ENCODE assay signal across 11 cellular contexts in genomic region chr11:69587454-69588081, GRCh38. TPM values are rescaled to one million over a fixed set of nuclear protein-coding genes. Genes with fewer than 3 reads are reported as not detected.
A peak's percentile ranks its signal among the peaks of the same experiment; 100 is the strongest.
DNase-seq lines count a peak whose midpoint lies in the region; ATAC-seq, FAIRE-seq and TF ChIP-seq lines count a peak whose summit lies in the region.
"Had no signal": no experiment of that assay in that cellular context is flagged by ENCODE, and none has a peak within 500 bp of the region (broad histone marks: within the 10 kb centered on the region; RNA-seq: fewer than 3 reads in every experiment).

No MANE protein-coding gene starts in this region.

- 61 to 89% methylated on average over 3 to 4 of the region's 5 CpGs for WGBS in body of pancreas, 2 donors

- H3K4me3 ChIP-seq in HFF-Myc (replicated peaks; ENCODE audit: low read depth, low read length) (no peak overlapping the region), fibroblast of villous mesenchyme (ENCODE audit: low read depth, low read length) (no peak overlapping the region), body of pancreas (no peak overlapping the region)

- no peak overlapping the region for H3K27ac ChIP-seq in body of pancreas

- H3K27me3 ChIP-seq in body of pancreas: no peaks in the 10 kb centered on the region

- intact Hi-C loops in posterior cingulate gyrus (cut with DNase I): no loop called here
- intact Hi-C loops in body of pancreas (cut with DNase I): no loop called here

- ATAC-seq in body of pancreas: no peak
- ATAC-seq: natural killer cell, T-helper 17 cell had no signal

- DNase-seq in HFF-Myc (ENCODE audit: extremely low read depth, low read depth) (peak; percentile 59), SW480 (ENCODE audit: low spot score) (peak; percentile 65), fibroblast of villous mesenchyme (ENCODE audit: low read depth) (peak; percentile 29), urothelium cell line (ENCODE audit: low spot score) (peak; percentile 73), posterior cingulate gyrus (no peak), body of pancreas (no peak), amygdala (lab: John Stamatoyannopoulos, UW) (no peak)
- DNase-seq: natural killer cell; NCI-H1417; NK-92 treated with Interleukin-12 subunit alpha and Interleukin-12 subunit beta, amount 100 ng/mL, for 24 hours; T-helper 17 cell had no signal

- no peaks in the 10 kb centered on the region for H3K36me3 ChIP-seq in body of pancreas (replicated peaks in 1 of 2; ENCODE audit: insufficient read depth in 1 of 2, low read depth in 2 of 2)

- FAIRE-seq in urothelium cell line (lab: Jason Lieb, UNC): peak; percentile 89

- TF ChIP-seq POLR2A in body of pancreas (IDR thresholded peaks at IDR 0.05): no peak

- no peaks in the 10 kb centered on the region for H3K4me1 ChIP-seq in body of pancreas

- TF ChIP-seq CTCF in HFF-Myc (IDR thresholded peaks at IDR 0.05; ENCODE audit: low read depth, low read length, missing control alignments) (no peak), fibroblast of villous mesenchyme (IDR thresholded peaks at IDR 0.05; ENCODE audit: insufficient read depth, low read depth, low read length) (no peak), body of pancreas (IDR thresholded peaks at IDR 0.05) (no peak)

- H3K9me3 ChIP-seq in body of pancreas: no peaks in the 10 kb centered on the region

RNA-seq across cellular contexts. Expression of gene CCND1, which starts 53.4 kb away (rescaled TPM):
- total RNA-seq in fibroblast of villous mesenchyme: 351 and 365 TPM in 2 replicates
- 100 to 1,000 TPM in 1 of 2 donors, 10 to 100 TPM in 1; 90.3 to 201 TPM for total RNA-seq in body of pancreas

Comparison
In these comparisons a context has a peak if more than half of its experiments do, and no peak if none do; other contexts are left out.
1. DNase-seq: peak in HFF-Myc (single experiment), SW480 (single experiment), fibroblast of villous mesenchyme (single experiment) and urothelium cell line (single experiment); none in posterior cingulate gyrus (0 of 10), body of pancreas (0 of 4) and amygdala (0 of 56).